ENCODE assay signal across 1 cellular context in genomic region chr11:69035959-69036340, GRCh38.
TF ChIP-seq lines count a peak whose summit lies in the region.

No MANE protein-coding gene starts in this region.

TF ChIP-seq in GM23338, 12 proteins besides CTCF, POLR2A, EP300 and RAD21:
- TF ChIP-seq, protein P1, sequence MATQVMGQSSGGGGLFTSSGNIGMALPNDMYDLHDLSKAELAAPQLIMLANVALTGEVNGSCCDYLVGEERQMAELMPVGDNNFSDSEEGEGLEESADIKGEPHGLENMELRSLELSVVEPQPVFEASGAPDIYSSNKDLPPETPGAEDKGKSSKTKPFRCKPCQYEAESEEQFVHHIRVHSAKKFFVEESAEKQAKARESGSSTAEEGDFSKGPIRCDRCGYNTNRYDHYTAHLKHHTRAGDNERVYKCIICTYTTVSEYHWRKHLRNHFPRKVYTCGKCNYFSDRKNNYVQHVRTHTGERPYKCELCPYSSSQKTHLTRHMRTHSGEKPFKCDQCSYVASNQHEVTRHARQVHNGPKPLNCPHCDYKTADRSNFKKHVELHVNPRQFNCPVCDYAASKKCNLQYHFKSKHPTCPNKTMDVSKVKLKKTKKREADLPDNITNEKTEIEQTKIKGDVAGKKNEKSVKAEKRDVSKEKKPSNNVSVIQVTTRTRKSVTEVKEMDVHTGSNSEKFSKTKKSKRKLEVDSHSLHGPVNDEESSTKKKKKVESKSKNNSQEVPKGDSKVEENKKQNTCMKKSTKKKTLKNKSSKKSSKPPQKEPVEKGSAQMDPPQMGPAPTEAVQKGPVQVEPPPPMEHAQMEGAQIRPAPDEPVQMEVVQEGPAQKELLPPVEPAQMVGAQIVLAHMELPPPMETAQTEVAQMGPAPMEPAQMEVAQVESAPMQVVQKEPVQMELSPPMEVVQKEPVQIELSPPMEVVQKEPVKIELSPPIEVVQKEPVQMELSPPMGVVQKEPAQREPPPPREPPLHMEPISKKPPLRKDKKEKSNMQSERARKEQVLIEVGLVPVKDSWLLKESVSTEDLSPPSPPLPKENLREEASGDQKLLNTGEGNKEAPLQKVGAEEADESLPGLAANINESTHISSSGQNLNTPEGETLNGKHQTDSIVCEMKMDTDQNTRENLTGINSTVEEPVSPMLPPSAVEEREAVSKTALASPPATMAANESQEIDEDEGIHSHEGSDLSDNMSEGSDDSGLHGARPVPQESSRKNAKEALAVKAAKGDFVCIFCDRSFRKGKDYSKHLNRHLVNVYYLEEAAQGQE (IDR thresholded peaks at IDR 0.05; ENCODE audit: unreplicated experiment) = no peak
- TF ChIP-seq CREB1 (CRISPR knock-in tag; IDR thresholded peaks at IDR 0.05; ENCODE audit: low read depth) (no peak), ZNF114 (CRISPR knock-in tag; IDR thresholded peaks at IDR 0.05) (no peak), EZH2 (IDR thresholded peaks at IDR 0.05; ENCODE audit: low read depth, unreplicated experiment) (no peak), ZNF462 (CRISPR knock-in tag; IDR thresholded peaks at IDR 0.05) (no peak), EZH2phosphoT487 (IDR thresholded peaks at IDR 0.05; ENCODE audit: unreplicated experiment) (no peak), STAT1 (IDR thresholded peaks at IDR 0.05; ENCODE audit: unreplicated experiment) (no peak), ZNF331 (CRISPR knock-in tag; IDR thresholded peaks at IDR 0.05; ENCODE audit: low read depth) (no peak), NANOG (IDR thresholded peaks at IDR 0.05; ENCODE audit: borderline replicate concordance) (no peak), JUNB (IDR thresholded peaks at IDR 0.05; ENCODE audit: unreplicated experiment) (no peak)
